ENCODE assay signal across 21 cellular contexts in the genomic region with DNA sequence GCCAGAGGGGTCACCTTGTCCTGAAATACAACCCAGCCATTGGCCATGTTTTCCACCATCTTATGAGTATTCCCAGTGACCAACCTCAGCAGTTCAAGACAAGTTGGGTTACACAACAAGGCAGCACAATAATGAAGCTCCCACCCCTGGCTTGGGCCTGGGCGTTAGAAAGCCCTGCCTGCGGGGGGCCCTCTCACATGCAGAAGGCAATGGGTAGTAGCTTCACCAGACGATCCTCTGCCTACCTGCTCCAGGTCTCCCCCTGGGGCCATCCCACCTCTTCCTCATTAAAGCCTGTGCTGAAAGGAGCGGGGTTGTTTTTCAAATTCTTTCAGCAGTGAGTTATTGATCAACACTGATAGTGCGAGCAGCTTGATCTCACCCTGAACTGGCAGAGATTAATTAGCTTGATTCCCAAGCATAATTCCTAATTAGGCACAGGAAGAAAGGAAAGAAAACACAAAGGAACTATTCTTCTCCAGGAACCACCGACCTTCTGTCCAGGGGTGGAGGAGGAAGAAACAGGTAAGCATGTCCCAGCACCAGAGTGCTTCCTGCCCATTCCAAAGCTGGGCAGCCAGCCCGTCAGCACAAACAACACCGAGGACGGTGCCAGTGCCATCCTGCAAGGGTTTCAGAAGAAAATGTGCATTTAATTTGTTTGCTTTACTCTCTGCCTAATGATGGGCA.
DNase-seq lines count a peak whose midpoint lies in the region; ATAC-seq and TF ChIP-seq lines count a peak whose summit lies in the region.
"Had no signal": no experiment of that assay in that cellular context is flagged by ENCODE, and none has a peak within 500 bp of the region (broad histone marks: within the 10 kb centered on the region; RNA-seq: fewer than 3 reads in every experiment).

No MANE protein-coding gene starts in this region.

- H3K27me3 Mint-ChIP-seq in Caco-2 (ENCODE audit: insufficient read depth, unreplicated experiment) = no peaks in the 10 kb centered on the region
- no peaks in the 10 kb centered on the region for H3K27me3 Mint-ChIP-seq in naive thymus-derived CD8-positive, alpha-beta T cell
- H3K27me3 Mint-ChIP-seq: central memory CD8-positive, alpha-beta T cell; effector memory CD8-positive, alpha-beta T cell had no signal

- no peaks in the 10 kb centered on the region for H3K9me3 ChIP-seq in Caco-2
- H3K9me3 ChIP-seq in colonic mucosa = no peaks in the 10 kb centered on the region
- H3K9me3 ChIP-seq in muscle layer of duodenum (ENCODE audit: control insufficient read depth in 1 of 2, low read length in 2 of 2) = no peaks in the 10 kb centered on the region
- H3K9me3 ChIP-seq: testis had no signal

- no peaks in the 10 kb centered on the region for H3K4me1 ChIP-seq in Caco-2
- no peaks in the 10 kb centered on the region for H3K4me1 ChIP-seq in colonic mucosa
- no peaks in the 10 kb centered on the region for H3K4me1 ChIP-seq in muscle layer of duodenum (ENCODE audit: control insufficient read depth in 1 of 2, insufficient read depth in 2 of 2, low read length in 2 of 2)
- H3K4me1 ChIP-seq: adrenal gland, testis had no signal

- H3K27ac Mint-ChIP-seq in Caco-2 (ENCODE audit: unreplicated experiment) = peak overlapping the region; percentile 26
- H3K27ac Mint-ChIP-seq in naive thymus-derived CD8-positive, alpha-beta T cell = peak overlapping the region in 3 of 10 donors; percentile 61 to 75 (median 73)
- H3K27ac Mint-ChIP-seq: activated T-helper 2 cell treated with anti-CD3 and anti-CD28 coated beads, Interferon-gamma antibody, Interleukin-2, Interleukin-4, amounts not matched to agents 10 μg/mL and 5 μg/mL and 100 μg/mL, durations not matched to agents 14 hours and 24 hours and 36 hours; effector memory CD8-positive, alpha-beta T cell had no signal

- DNase-seq in Caco-2 (no peak), HT-29 (ENCODE audit: low spot score) (peak; percentile 87), colonic mucosa (peak; percentile 54), hippocampal formation (lab: John Stamatoyannopoulos, UW) (no peak)
- no peak for DNase-seq in naive thymus-derived CD8-positive, alpha-beta T cell
- DNase-seq in activated naive CD4-positive, alpha-beta T cell treated with Interleukin-2 at 50 U/mL for 16 hours = no peak
- DNase-seq: effector memory CD8-positive, alpha-beta T cell; GOT3; heart right ventricle; SHP77 treated with DMSO at 0.1 percent for 48 hours; stimulated activated CD4-positive, alpha-beta T cell treated with anti-CD3 and anti-CD28 coated beads, Interleukin-4, amount 100 ng/mL, for 4 hours; stimulated activated CD8-positive, alpha-beta memory T cell treated with anti-CD3 and anti-CD28 coated beads, Interleukin-4, amount 100 ng/mL, for 48 hours; T-helper 1 cell; testis had no signal

- H3K9ac ChIP-seq in colonic mucosa (ENCODE audit: low read depth in 2 of 2, low read length in 2 of 2) = no peak overlapping the region
- H3K9ac ChIP-seq: KMS-11 had no signal

- H3K27me3 ChIP-seq in Caco-2 (replicated peaks; ENCODE audit: control insufficient read depth, insufficient read depth, low read length) (no peaks in the 10 kb centered on the region), colonic mucosa (no peaks in the 10 kb centered on the region), muscle layer of duodenum (ENCODE audit: low read depth, low read length) (no peaks in the 10 kb centered on the region)
- H3K27me3 ChIP-seq: adrenal gland, heart right ventricle, testis had no signal

- H3K4me3 ChIP-seq in Caco-2 (ENCODE audit: low read depth, low read length) = no peak overlapping the region
- H3K4me3 ChIP-seq in colonic mucosa = no peak overlapping the region
- no peak overlapping the region for H3K4me3 ChIP-seq in muscle layer of duodenum (ENCODE audit: low read depth in 1 of 2, low read length in 2 of 2)
- H3K4me3 ChIP-seq: adrenal gland, heart right ventricle, skin epidermis, testis had no signal

- CTCF ChIA-PET in Caco-2 (lab: Charles Lee) = no interaction called here

- no peak for TF ChIP-seq CTCF in Caco-2 (IDR thresholded peaks at IDR 0.05; ENCODE audit: insufficient read depth in 1 of 2, low read depth in 1 of 2, low read length in 1 of 2, severe bottlenecking in 1 of 2, unreplicated experiment in 1 of 2)
- no peak for TF ChIP-seq CTCF in colonic mucosa (IDR thresholded peaks at IDR 0.05)

- H3K36me3 ChIP-seq in Caco-2 (ENCODE audit: control insufficient read depth, insufficient read depth, low read length) (no peaks in the 10 kb centered on the region; the same call in 1 of the 2 replicates), colonic mucosa (no peaks in the 10 kb centered on the region), muscle layer of duodenum (ENCODE audit: control insufficient read depth in 1 of 2, insufficient read depth in 2 of 2, low read length in 2 of 2) (no peaks in the 10 kb centered on the region)
- H3K36me3 ChIP-seq: adrenal gland had no signal

- POLR2A ChIA-PET in Caco-2 (lab: Charles Lee) = no interaction called here
- POLR2A ChIA-PET in naive thymus-derived CD8-positive, alpha-beta T cell (lab: Charles Lee) = no interaction called here

- no TSS peak for BruUV-seq in Caco-2 (replicated peaks; lab: Mats Ljungman, UMichigan)

- no peaks in the 10 kb centered on the region for H3K4me1 Mint-ChIP-seq in Caco-2 (ENCODE audit: low read depth, unreplicated experiment)
- H3K4me1 Mint-ChIP-seq in naive thymus-derived CD8-positive, alpha-beta T cell = peaks cover 0 to 33% (median 7%) of the 10 kb centered on the region in 4 donors

- no peak overlapping the region for H3K4me3 Mint-ChIP-seq in Caco-2 (ENCODE audit: unreplicated experiment)
- no peak overlapping the region for H3K4me3 Mint-ChIP-seq in naive thymus-derived CD8-positive, alpha-beta T cell
- H3K4me3 Mint-ChIP-seq: central memory CD8-positive, alpha-beta T cell; effector memory CD8-positive, alpha-beta T cell had no signal

- no peak for ATAC-seq in naive thymus-derived CD8-positive, alpha-beta T cell
- ATAC-seq in HG03139 (IDR thresholded peaks at IDR 0.05; ENCODE audit: unreplicated experiment) = no peak
- ATAC-seq: effector memory CD8-positive, alpha-beta T cell; heart right ventricle had no signal

- no peaks in the 10 kb centered on the region for H3K9me3 Mint-ChIP-seq in Caco-2 (ENCODE audit: unreplicated experiment)
- peaks cover 0 to 23% (median 2%) of the 10 kb centered on the region in 9 donors for H3K9me3 Mint-ChIP-seq in naive thymus-derived CD8-positive, alpha-beta T cell
- H3K9me3 Mint-ChIP-seq: activated T-helper 2 cell treated with anti-CD3 and anti-CD28 coated beads, Interferon-gamma antibody, Interleukin-2, Interleukin-4, amounts not matched to agents 10 μg/mL and 5 μg/mL and 100 μg/mL, durations not matched to agents 14 hours and 24 hours and 36 hours; central memory CD8-positive, alpha-beta T cell; effector memory CD8-positive, alpha-beta T cell had no signal

- H3K27ac ChIP-seq in colonic mucosa (peak overlapping the region; percentile 45), muscle layer of duodenum (ENCODE audit: low read length) (peak overlapping the region; percentile 19)
- H3K27ac ChIP-seq: adrenal gland, heart right ventricle, KMS-11, testis had no signal

- intact Hi-C loops in Caco-2 (cut with micrococcal nuclease; ENCODE audit: unreplicated experiment) (no loop called here), colonic mucosa (cut with DNase I) (no loop called here)

- H3K36me3 Mint-ChIP-seq in Caco-2 (ENCODE audit: insufficient read depth, unreplicated experiment) = peaks cover 15% of the 10 kb centered on the region
- H3K36me3 Mint-ChIP-seq in naive thymus-derived CD8-positive, alpha-beta T cell = peaks cover 7 to 15% (median 12%) of the 10 kb centered on the region in 3 donors

Comparison
In these comparisons a context has a peak if more than half of its experiments do, and no peak if none do; other contexts are left out.
1. DNase-seq: peak in HT-29 (single experiment) and colonic mucosa (single experiment); none in Caco-2 (0 of 2), naive thymus-derived CD8-positive, alpha-beta T cell (0 of 10), hippocampal formation (0 of 2) and activated naive CD4-positive, alpha-beta T cell treated with Interleukin-2 at 50 U/mL for 16 hours (single experiment).